In genomic region chr15:20645956-20646355, GRCh38 we compare ENCODE assay signal across 8 cellular contexts.
DNase-seq lines count a peak whose midpoint lies in the region; ATAC-seq and TF ChIP-seq lines count a peak whose summit lies in the region.

No MANE protein-coding gene starts in this region.

- peak in 1 of 2 donors; percentile 68 for ATAC-seq in left cardiac atrium
- ATAC-seq in HG03025 (IDR thresholded peaks at IDR 0.05; ENCODE audit: low FRiP score, unreplicated experiment): no peak

- H3K27ac ChIP-seq in KMS-11: no peak overlapping the region

- DNase-seq in stimulated activated CD4-positive, alpha-beta T cell treated with anti-CD3 and anti-CD28 coated beads, Interleukin-12 subunit alpha, Interleukin-12 subunit beta, amount 100 ng/mL, for 48 hours (ENCODE audit: low read depth in 2 of 3, low spot score in 1 of 3): peak in 2 of 3 donors; percentile 12 to 16
- no peak for DNase-seq in stimulated activated CD4-positive, alpha-beta T cell treated with anti-CD3 and anti-CD28 coated beads, Interleukin-4, amount 100 ng/mL, for 24 hours
- peak; percentile 35 for DNase-seq in left cardiac atrium
- DNase-seq in ecto neural progenitor cell (ENCODE audit: low spot score): no peak
- no peak for DNase-seq in GM13977 (ENCODE audit: low spot score)
- no peak for DNase-seq in AG08396 (ENCODE audit: low spot score)

- intact Hi-C loops in left cardiac atrium (cut with DNase I): no loop called here

- TF ChIP-seq CTCF in KMS-11 (conservative IDR thresholded peaks at IDR 0.05; ENCODE audit: low read depth, low read length) (no peak), GM13977 (IDR thresholded peaks at IDR 0.05; ENCODE audit: extremely low read depth, insufficient read depth, missing control alignments) (no peak)

- no peaks in the 10 kb centered on the region for H4K20me1 ChIP-seq in KMS-11 (ENCODE audit: insufficient read depth)

- H3K79me2 ChIP-seq in KMS-11 (ENCODE audit: insufficient read depth, low read depth): no peaks in the 10 kb centered on the region

- no peak overlapping the region for H3K9ac ChIP-seq in KMS-11

- H2AFZ ChIP-seq in KMS-11 (ENCODE audit: low read depth): peak overlapping the region; percentile 25; the same call in 1 of the 2 replicates

- no peaks in the 10 kb centered on the region for H3K36me3 ChIP-seq in KMS-11 (ENCODE audit: insufficient read depth)

- no peak overlapping the region for H3K4me3 ChIP-seq in KMS-11 (IDR thresholded peaks at IDR 0.05; ENCODE audit: insufficient read depth, low read depth, low read length)

- H3K4me2 ChIP-seq in KMS-11: peak overlapping the region; percentile 2; the same call in 1 of the 2 replicates

- H3K27me3 ChIP-seq in KMS-11 (ENCODE audit: insufficient read depth, low read depth): no peaks in the 10 kb centered on the region

- in situ Hi-C loops in GM13977 (cut with MboI; ENCODE audit: low pct_unique_long_range_greater_than_20kb, low sequenced_read_pairs, unreplicated experiment): no loop called here

- H3K4me1 ChIP-seq in KMS-11 (ENCODE audit: low read depth, poor library complexity, severe bottlenecking): peaks cover 10% of the 10 kb centered on the region

Comparison
In these comparisons a context has a peak if more than half of its experiments do, and no peak if none do; other contexts are left out.
1. DNase-seq: peak in stimulated activated CD4-positive, alpha-beta T cell treated with anti-CD3 and anti-CD28 coated beads, Interleukin-12 subunit alpha, Interleukin-12 subunit beta, amount 100 ng/mL, for 48 hours (2 of 3) and left cardiac atrium (single experiment); none in stimulated activated CD4-positive, alpha-beta T cell treated with anti-CD3 and anti-CD28 coated beads, Interleukin-4, amount 100 ng/mL, for 24 hours (single experiment), ecto neural progenitor cell (single experiment), GM13977 (single experiment) and AG08396 (single experiment).